ENCODE assay signal across 15 cellular contexts in genomic region chr21:39611547-39612190, GRCh38. TPM values are rescaled to one million over a fixed set of nuclear protein-coding genes. Genes with fewer than 3 reads are reported as not detected.
A peak's percentile ranks its signal among the peaks of the same experiment; 100 is the strongest.
DNase-seq lines count a peak whose midpoint lies in the region; ATAC-seq, FAIRE-seq and TF ChIP-seq lines count a peak whose summit lies in the region.
"Had no signal": no experiment of that assay in that cellular context is flagged by ENCODE, and none has a peak within 500 bp of the region (broad histone marks: within the 10 kb centered on the region; RNA-seq: fewer than 3 reads in every experiment).

No MANE protein-coding gene starts in this region.

- H3K56ac ChIP-seq in H1 (replicated peaks; ENCODE audit: insufficient read length, low read depth, low read length), result no peak overlapping the region

- peak overlapping the region; percentile 34 for H4K5ac ChIP-seq in H1 (ENCODE audit: insufficient read length, low read depth, low read length)

- H2BK15ac ChIP-seq in H1 (ENCODE audit: low read length), result no peak overlapping the region; the same call in 1 of the 2 replicates

- peak overlapping the region; percentile 35 for H4K8ac ChIP-seq in H1 (ENCODE audit: extremely low read depth, insufficient read depth, low read length)

- H3K18ac ChIP-seq in H1 (ENCODE audit: extremely low read depth, low read length), result peak overlapping the region; percentile 89

- peak overlapping the region; percentile 84 to 88 for H3K4me2 ChIP-seq in H1 (ENCODE audit: insufficient read depth in 1 of 2, low read depth in 2 of 2, low read length in 2 of 2)

- peak overlapping the region; percentile 48 for H3K4ac ChIP-seq in H1 (replicated peaks; ENCODE audit: insufficient read length, low read depth, low read length)

- FAIRE-seq in H1 (lab: Jason Lieb, UNC), result no peak
- FAIRE-seq: H54 had no signal

- peaks cover 2 to 39% (median 20%) of the 10 kb centered on the region in 4 experiments; a peak in 6 of 8 replicates for H3K36me3 ChIP-seq in H1 (ENCODE audit: control insufficient read depth in 2 of 4, insufficient read depth in 4 of 4, low read length in 3 of 4)
- peaks cover 0 to 3% of the 10 kb centered on the region in 2 donors for H3K36me3 ChIP-seq in mucosa of rectum (ENCODE audit: control insufficient read depth in 2 of 2, insufficient read depth in 2 of 2, low read length in 2 of 2)
- no peaks in the 10 kb centered on the region for H3K36me3 ChIP-seq in upper lobe of right lung
- H3K36me3 ChIP-seq: stomach had no signal

- H2AK5ac ChIP-seq in H1 (ENCODE audit: low read depth, low read length), result peak overlapping the region; percentile 75

- H3K79me1 ChIP-seq in H1 (ENCODE audit: low read depth, low read length), result peaks cover 4% of the 10 kb centered on the region; the same call in 1 of the 2 replicates

- H2AFZ ChIP-seq in H1 (ENCODE audit: low read length), result no peak overlapping the region

- H2BK5ac ChIP-seq in H1 (ENCODE audit: low read depth, low read length), result peak overlapping the region; percentile 93

- peak overlapping the region; percentile 6 for H3K14ac ChIP-seq in H1 (ENCODE audit: insufficient read length)

- H3K79me2 ChIP-seq in H1 (ENCODE audit: control insufficient read depth in 1 of 2, insufficient read depth in 2 of 2, low read length in 2 of 2), result peaks cover 13 to 63% of the 10 kb centered on the region in 2 experiments

- ATAC-seq in upper lobe of right lung, result peak; percentile 42
- ATAC-seq in HG02884 (IDR thresholded peaks at IDR 0.05; ENCODE audit: unreplicated experiment), result no peak

- H2BK12ac ChIP-seq in H1 (ENCODE audit: low read depth, low read length), result peak overlapping the region; percentile 89; the same call in 1 of the 2 replicates

- H2BK120ac ChIP-seq in H1 (replicated peaks; ENCODE audit: low read depth, low read length), result peak overlapping the region; percentile 48

- CTCF ChIA-PET in H1 (lab: Charles Lee; ENCODE audit: partially characterized antibody), result interaction anchor here (0.6 to 1.6 kb wide), 9 partner anchors 19 to 156 kb away, joined by 3 to 6 read pairs (median 3); no protein-coding TSS in a partner anchor

- no peaks in the 10 kb centered on the region for H3K27me3 ChIP-seq in H1 (replicated peaks in 1 of 4; ENCODE audit: control insufficient read depth in 3 of 4, extremely low read depth in 1 of 4, insufficient read depth in 3 of 4, low read length in 3 of 4)
- H3K27me3 ChIP-seq in mucosa of rectum (ENCODE audit: control insufficient read depth in 2 of 2, insufficient read depth in 2 of 2, low read length in 2 of 2), result peaks cover 4 to 5% of the 10 kb centered on the region in 2 donors
- peaks cover 41% of the 10 kb centered on the region for H3K27me3 ChIP-seq in upper lobe of right lung

- no peak for TF ChIP-seq RAD21 in H1 (IDR thresholded peaks at IDR 0.05 in 1 of 2, conservative IDR thresholded peaks at IDR 0.05 in 1 of 2; ENCODE audit: low read depth in 2 of 2, low read length in 2 of 2)

- H3K4me3 ChIP-seq in H1 (ENCODE audit: extremely low read depth in 1 of 4, insufficient read depth in 2 of 4, low read depth in 3 of 4, low read length in 4 of 4) (peak overlapping the region; percentile 58 to 90 (median 70)), mucosa of rectum (ENCODE audit: low read length in 2 of 2) (peak overlapping the region; percentile 57 to 68), upper lobe of right lung (no peak overlapping the region)

- TF ChIP-seq EP300 in H1 (IDR thresholded peaks at IDR 0.05; ENCODE audit: borderline replicate concordance in 1 of 2, low read depth in 2 of 2, low read length in 2 of 2), result no peak

- H4K20me1 ChIP-seq in H1 (replicated peaks in 1 of 2; ENCODE audit: control insufficient read depth in 1 of 2, insufficient read depth in 2 of 2, low read length in 2 of 2), result no peaks in the 10 kb centered on the region

- H4K91ac ChIP-seq in H1 (replicated peaks; ENCODE audit: insufficient read length, low read length), result peak overlapping the region; percentile 77

- peak; percentile 26 for DNase-seq in DMS 273 (lab: John Stamatoyannopoulos, UW; ENCODE audit: unreplicated experiment)
- DNase-seq in DMS 273 treated with DMSO at 0.1 percent for 48 hours (lab: John Stamatoyannopoulos, UW), result no peak
- no peak for DNase-seq in H1 (ENCODE audit: low read depth in 1 of 2, low spot score in 2 of 2)
- no peak for DNase-seq in upper lobe of right lung
- DNase-seq in SIG-M5 treated with dmso at 0.1 percent for 504 hours (lab: John Stamatoyannopoulos, UW; ENCODE audit: unreplicated experiment), result no peak
- DNase-seq in activated naive CD4-positive, alpha-beta T cell treated with Interleukin-2 at 50 U/mL for 16 hours, result no peak
- DNase-seq: activated T-cell treated with anti-CD3 and anti-CD28 coated beads, Interleukin-2, amount 50 U/mL, for 48 hours; effector CD8-positive, alpha-beta T cell; naive B cell; NCI-H2081; stomach had no signal

- peak overlapping the region; percentile 52; the same call in 1 of the 2 replicates for H2BK20ac ChIP-seq in H1 (ENCODE audit: low read length)

- H3K4me1 ChIP-seq in H1 (replicated peaks in 1 of 4; ENCODE audit: control insufficient read depth in 3 of 4, insufficient read depth in 4 of 4, low read length in 3 of 4) (peaks cover 10 to 28% (median 16%) of the 10 kb centered on the region in 4 experiments), mucosa of rectum (ENCODE audit: control insufficient read depth in 2 of 2, insufficient read depth in 2 of 2, low read length in 2 of 2) (peaks cover 2 to 21% of the 10 kb centered on the region in 2 donors), upper lobe of right lung (no peaks in the 10 kb centered on the region)

- peaks cover 17% of the 10 kb centered on the region for H3K23me2 ChIP-seq in H1 (ENCODE audit: low read depth, low read length)

- intact Hi-C loops in upper lobe of right lung (cut with DNase I), result no loop called here

- no peak overlapping the region for H3K23ac ChIP-seq in H1 (ENCODE audit: insufficient read length)

- 38% methylated on average over 18 of the region's 19 CpGs; no CpG with 5 or more reads in 1 of the 2 experiments for WGBS in H1 (ENCODE audit: extremely low coverage in 1 of 2, insufficient coverage in 1 of 2, insufficient read length in 1 of 2, insufficient replicate concordance in 2 of 2, low coverage in 1 of 2, low lambda C conversion rate in 2 of 2, missing lambda C conversion rate in 1 of 2), 2 experiments

- no peak for TF ChIP-seq POLR2A in H1 (IDR thresholded peaks at IDR 0.05; ENCODE audit: control extremely low read depth in 1 of 2, low read depth in 2 of 2, low read length in 2 of 2)

- peak overlapping the region in 1 of 4 experiments; percentile 34; a peak in 2 of 7 replicates for H3K9ac ChIP-seq in H1 (replicated peaks in 1 of 4; ENCODE audit: extremely low read depth in 1 of 4, low read depth in 3 of 4, low read length in 3 of 4)
- H3K9ac ChIP-seq in mucosa of rectum (ENCODE audit: low read depth in 1 of 2, low read length in 2 of 2), result peak overlapping the region in 1 of 2 donors; percentile 62

- H3K9me3 ChIP-seq in H1 (ENCODE audit: insufficient read depth in 2 of 2, low read depth in 1 of 2, low read length in 1 of 2) (no peaks in the 10 kb centered on the region), mucosa of rectum (ENCODE audit: control insufficient read depth in 2 of 2, low read length in 2 of 2) (no peaks in the 10 kb centered on the region), upper lobe of right lung (no peaks in the 10 kb centered on the region)
- H3K9me3 ChIP-seq: stomach had no signal

- POLR2A ChIA-PET in H1 (lab: Charles Lee; ENCODE audit: partially characterized antibody), result interaction anchor here (0.7 to 16.0 kb wide), 11 partner anchors 9 to 75 kb away, joined by 3 to 222 read pairs (median 4); no protein-coding TSS in a partner anchor

- TF ChIP-seq CTCF in H1 (IDR thresholded peaks at IDR 0.05; ENCODE audit: control extremely low read depth in 1 of 3, insufficient read depth in 1 of 3, low read depth in 1 of 3, low read length in 3 of 3) (no peak), upper lobe of right lung (IDR thresholded peaks at IDR 0.05) (no peak)

- peak overlapping the region; percentile 28; the same call in 1 of the 2 replicates for H3K27ac ChIP-seq in H1 (ENCODE audit: low read depth, low read length)
- H3K27ac ChIP-seq in mucosa of rectum (ENCODE audit: low read depth in 2 of 2, low read length in 2 of 2), result no peak overlapping the region
- H3K27ac ChIP-seq in upper lobe of right lung, result no peak overlapping the region
- H3K27ac ChIP-seq: 22Rv1 had no signal

TF ChIP-seq in H1, 55 proteins besides CTCF, POLR2A, EP300 and RAD21 (continues in another document):
- TF ChIP-seq POU5F1 (IDR thresholded peaks at IDR 0.05; ENCODE audit: low read depth, low read length) (no peak), TBP (IDR thresholded peaks at IDR 0.05; ENCODE audit: low read depth, low read length) (no peak), KDM1A (IDR thresholded peaks at IDR 0.05; ENCODE audit: borderline replicate concordance, low read length) (no peak), SRF (IDR thresholded peaks at IDR 0.05; ENCODE audit: low read depth, low read length) (no peak), RNF2 (IDR thresholded peaks at IDR 0.05; ENCODE audit: borderline replicate concordance, low read depth, low read length, missing control alignments, poor library complexity, severe bottlenecking) (no peak), BCL11A (IDR thresholded peaks at IDR 0.05; ENCODE audit: low read depth in 2 of 2, low read length in 2 of 2) (no peak), SIN3A (conservative IDR thresholded peaks at IDR 0.05 in 1 of 2, IDR thresholded peaks at IDR 0.05 in 1 of 2; ENCODE audit: low read depth in 1 of 2, low read length in 2 of 2) (peak in 1 of 2 experiments; percentile 36; a peak in 1 of 4 replicates), MAX (IDR thresholded peaks at IDR 0.05) (peak; percentile 60)
- TF ChIP-seq, protein P1, sequence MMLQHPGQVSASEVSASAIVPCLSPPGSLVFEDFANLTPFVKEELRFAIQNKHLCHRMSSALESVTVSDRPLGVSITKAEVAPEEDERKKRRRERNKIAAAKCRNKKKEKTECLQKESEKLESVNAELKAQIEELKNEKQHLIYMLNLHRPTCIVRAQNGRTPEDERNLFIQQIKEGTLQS (IDR thresholded peaks at IDR 0.05; ENCODE audit: insufficient read depth, low read depth, low read length), result no peak

RNA-seq across cellular contexts. Expression of gene B3GALT5, which starts 1.1 kb away (rescaled TPM):
- 23.8 and 25.1 TPM in 2 replicates for total RNA-seq in H1 (2021; fragmentation: NEBNext Ultra II Directional; extraction: Animal tissue kit (Norgen Biotek cat#: 25700))
- 11.9 and 12.4 TPM in 2 replicates for polyA plus RNA-seq in H1 (2011; rRNA removed)
- 9.7 TPM for polyA plus RNA-seq in H1 (2011; cell fraction: cytosol; rRNA removed)
- polyA plus RNA-seq in H1 (2011; cell fraction: nucleus; rRNA removed), result 25.2 TPM
- 9.9 to 15.2 TPM (median 12.4 TPM) in 4 replicates for polyA plus RNA-seq in H1 (2012, experiment 1 of 2)
- polyA plus RNA-seq in H1 (2012, experiment 2 of 2), result 1.6 TPM
- polyA plus RNA-seq in H1 (2013, experiment 1 of 2), result 19.2 TPM
- polyA plus RNA-seq in H1 (2013, experiment 2 of 2), result 18.8 TPM
- polyA minus RNA-seq in H1 (2011; rRNA and poly(A)+ RNA removed), result 47.8 and 63.7 TPM in 2 replicates
- polyA minus RNA-seq in H1 (2011; cell fraction: cytosol; rRNA and poly(A)+ RNA removed), result 24.7 TPM
- polyA minus RNA-seq in H1 (2011; cell fraction: nucleus; rRNA and poly(A)+ RNA removed), result 38.0 TPM
- total RNA-seq in upper lobe of right lung, result not detected

Comparison
In these comparisons a context has a peak if more than half of its experiments do, and no peak if none do; other contexts are left out.
1. RNA of gene B3GALT5, which starts 1.1 kb away (total RNA-seq): 23.8 to 25.1 TPM in H1; not detected in upper lobe of right lung (single experiment); every median in the first group is over 10 times any median in the second.